ENCODE assay signal across 11 cellular contexts in the genomic region with DNA sequence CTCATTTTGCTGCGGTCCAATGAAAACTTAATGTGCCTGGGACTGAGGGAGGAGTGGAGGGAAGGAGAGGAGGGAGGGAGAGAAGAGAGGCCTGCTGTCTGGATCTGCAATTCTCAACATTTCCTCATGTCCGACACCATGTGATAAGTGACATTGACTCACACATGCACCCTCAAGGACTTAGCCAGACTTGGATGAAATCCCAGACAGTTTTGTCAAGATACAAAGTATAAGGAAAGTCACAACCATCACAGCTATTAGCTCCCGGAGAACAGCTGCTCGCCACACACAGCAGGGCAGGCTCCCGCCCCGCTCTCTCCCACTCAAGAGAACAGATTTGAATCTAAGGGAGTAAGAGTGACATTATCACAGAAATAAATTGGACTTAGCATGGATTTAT.
DNase-seq lines count a peak whose midpoint lies in the region; ATAC-seq and TF ChIP-seq lines count a peak whose summit lies in the region.
"Had no signal": no experiment of that assay in that cellular context is flagged by ENCODE, and none has a peak within 500 bp of the region (broad histone marks: within the 10 kb centered on the region; RNA-seq: fewer than 3 reads in every experiment).

No MANE protein-coding gene starts in this region.

- H3K27me3 ChIP-seq in ACC112 (ENCODE audit: insufficient read depth, low read length) = no peaks in the 10 kb centered on the region
- H3K27me3 ChIP-seq: BLaER1 treated with 17β-estradiol and CSF1 and Interleukin-3, amounts not matched to agents 10 nM and 100 nM had no signal

- peaks cover 9% of the 10 kb centered on the region for H3K79me2 ChIP-seq in ACC112 (ENCODE audit: control insufficient read depth, insufficient read depth, low read length, unreplicated experiment)

- TF ChIP-seq CTCF in nephron (IDR thresholded peaks at IDR 0.05; ENCODE audit: unreplicated experiment in 3 of 3) = no peak

- H3K36me3 Mint-ChIP-seq in nephron (ENCODE audit: low read depth) = peaks cover 5% of the 10 kb centered on the region
- no peaks in the 10 kb centered on the region for H3K36me3 Mint-ChIP-seq in activated naive CD8-positive, alpha-beta T cell treated with anti-CD3 and anti-CD28 coated beads, Interleukin-2, amount 50 U/mL, for 24 hours (ENCODE audit: low read depth)

- no peaks in the 10 kb centered on the region for H3K36me3 ChIP-seq in ACC112 (ENCODE audit: insufficient read depth, low read length)

- no peaks in the 10 kb centered on the region for H3K9me3 Mint-ChIP-seq in nephron
- no peaks in the 10 kb centered on the region for H3K9me3 Mint-ChIP-seq in activated naive CD8-positive, alpha-beta T cell treated with anti-CD3 and anti-CD28 coated beads, Interleukin-2, amount 50 U/mL, for 24 hours

- peak overlapping the region; percentile 53 for H2AFZ ChIP-seq in ACC112 (ENCODE audit: low read length, unreplicated experiment)

- DNase-seq in NCI-H2196 (lab: John Stamatoyannopoulos, UW; ENCODE audit: unreplicated experiment) (peak; percentile 66), epithelial cell of prostate (ENCODE audit: low read depth, low spot score) (peak; percentile 29), Kasumi-1 (lab: John Stamatoyannopoulos, UW) (no peak), NCI-H345 treated with DMSO at 0.1 percent for 48 hours (lab: John Stamatoyannopoulos, UW; ENCODE audit: unreplicated experiment) (no peak), KBM-7 (no peak)
- no peak for DNase-seq in activated naive CD8-positive, alpha-beta T cell treated with anti-CD3 and anti-CD28 coated beads, Interleukin-2, amount 50 U/mL, for 24 hours
- DNase-seq: activated CD4-positive, alpha-beta T cell treated with anti-CD3 and anti-CD28 coated beads, Interleukin-2, amount 50 U/mL, for 4 hours; NCI-H1417 had no signal

- H3K4me1 ChIP-seq in ACC112 (ENCODE audit: control insufficient read depth, insufficient read depth, low read length, unreplicated experiment) = peaks cover 22% of the 10 kb centered on the region

- peak overlapping the region in 2 of 3 experiments; percentile 98 to 99 for H3K27ac Mint-ChIP-seq in nephron
- no peak overlapping the region for H3K27ac Mint-ChIP-seq in activated naive CD8-positive, alpha-beta T cell treated with anti-CD3 and anti-CD28 coated beads, Interleukin-2, amount 50 U/mL, for 24 hours

- peak overlapping the region; percentile 36; the same call in 1 of the 2 replicates for H3K4me3 ChIP-seq in ACC112 (ENCODE audit: low read depth, low read length)
- H3K4me3 ChIP-seq: BLaER1 treated with 17β-estradiol and CSF1 and Interleukin-3, amounts not matched to agents 10 nM and 100 nM had no signal

- no peak for ATAC-seq in activated naive CD8-positive, alpha-beta T cell treated with anti-CD3 and anti-CD28 coated beads, Interleukin-2, amount 50 U/mL, for 24 hours

- H3K27ac ChIP-seq in ACC112 (ENCODE audit: low read depth, low read length) (peak overlapping the region; percentile 66; the same call in 1 of the 2 replicates), epithelial cell of prostate (no peak overlapping the region)
- H3K27ac ChIP-seq: BLaER1 treated with 17β-estradiol and CSF1 and Interleukin-3, amounts not matched to agents 10 nM and 100 nM had no signal

- H3K4me3 Mint-ChIP-seq in nephron = peak overlapping the region in 2 of 3 experiments; percentile 71 to 76
- H3K4me3 Mint-ChIP-seq in activated naive CD8-positive, alpha-beta T cell treated with anti-CD3 and anti-CD28 coated beads, Interleukin-2, amount 50 U/mL, for 24 hours = no peak overlapping the region

- no peaks in the 10 kb centered on the region for H3K27me3 Mint-ChIP-seq in nephron (ENCODE audit: low read depth)
- H3K27me3 Mint-ChIP-seq in activated naive CD8-positive, alpha-beta T cell treated with anti-CD3 and anti-CD28 coated beads, Interleukin-2, amount 50 U/mL, for 24 hours = no peaks in the 10 kb centered on the region

- in situ Hi-C loops in KBM-7 (cut with MboI; ENCODE audit: low pct_unique_long_range_greater_than_20kb, low sequenced_read_pairs) = no loop called here

- H3K4me1 Mint-ChIP-seq in nephron = peaks cover 49% of the 10 kb centered on the region
- H3K4me1 Mint-ChIP-seq in activated naive CD8-positive, alpha-beta T cell treated with anti-CD3 and anti-CD28 coated beads, Interleukin-2, amount 50 U/mL, for 24 hours = peaks cover 6% of the 10 kb centered on the region

Comparison
In these comparisons a context has a peak if more than half of its experiments do, and no peak if none do; other contexts are left out.
1. DNase-seq: peak in NCI-H2196 (single experiment) and epithelial cell of prostate (single experiment); none in Kasumi-1 (0 of 2), NCI-H345 treated with DMSO at 0.1 percent for 48 hours (single experiment), activated naive CD8-positive, alpha-beta T cell treated with anti-CD3 and anti-CD28 coated beads, Interleukin-2, amount 50 U/mL, for 24 hours (single experiment) and KBM-7 (single experiment).